Comparison of ENCODE assay signal across 17 cellular contexts in genomic region chr9:94181782-94182181, GRCh38.
DNase-seq lines count a peak whose midpoint lies in the region; ATAC-seq, FAIRE-seq and TF ChIP-seq lines count a peak whose summit lies in the region.
"Had no signal": no experiment of that assay in that cellular context is flagged by ENCODE, and none has a peak within 500 bp of the region (broad histone marks: within the 10 kb centered on the region; RNA-seq: fewer than 3 reads in every experiment).

No MANE protein-coding gene starts in this region.

- H3K9ac ChIP-seq in endothelial cell of umbilical vein (replicated peaks; ENCODE audit: extremely low read depth, insufficient read depth, low read length): no peak overlapping the region

- POLR2A ChIA-PET in CD8-positive, alpha-beta T cell (lab: Charles Lee): no interaction called here
- POLR2A ChIA-PET in endothelial cell of umbilical vein (lab: Charles Lee): interaction anchor here (1.1 kb wide), 1 partner anchor 15 kb away, joined by 4 read pairs; no protein-coding TSS in a partner anchor

- DNase-seq in CD8-positive, alpha-beta T cell: no peak
- DNase-seq in OCI-M1 (lab: John Stamatoyannopoulos, UW) (peak; percentile 19), endothelial cell of umbilical vein (ENCODE audit: low read depth, low spot score) (peak; percentile 33), nephron progenitor cell (no peak), DMS114 treated with DMSO at 0.1 percent for 48 hours (lab: John Stamatoyannopoulos, UW; ENCODE audit: unreplicated experiment) (no peak), mesenteric fat pad (ENCODE audit: low spot score) (no peak), NCI-H2171 (lab: John Stamatoyannopoulos, UW) (no peak)
- DNase-seq: activated CD4-positive, alpha-beta T cell treated with anti-CD3 and anti-CD28 coated beads for 4 hours; activated T-cell treated with anti-CD3 and anti-CD28 coated beads, Interleukin-2, amount 50 U/mL, for 48 hours; aorta; effector CD4-positive, alpha-beta T cell; NCI-H1694 treated with DMSO at 0.1 percent for 48 hours; NCI-H524; pancreas; stimulated activated CD4-positive, alpha-beta T cell treated with anti-CD3 and anti-CD28 coated beads, Interleukin-12 subunit alpha, Interleukin-12 subunit beta, amount 100 ng/mL, for 4 hours had no signal

- no peak overlapping the region for H2AFZ ChIP-seq in endothelial cell of umbilical vein (ENCODE audit: low read depth, low read length)

- H3K27me3 ChIP-seq in CD8-positive, alpha-beta T cell (ENCODE audit: insufficient read depth, low read length): no peaks in the 10 kb centered on the region
- H3K27me3 ChIP-seq in endothelial cell of umbilical vein (ENCODE audit: control insufficient read depth in 2 of 2, insufficient read depth in 2 of 2, low read length in 2 of 2): no peaks in the 10 kb centered on the region
- H3K27me3 ChIP-seq: pancreas, suprapubic skin had no signal

- H3K4me3 Mint-ChIP-seq in CD8-positive, alpha-beta T cell: no peak overlapping the region
- H3K4me3 Mint-ChIP-seq in nephron progenitor cell: no peak overlapping the region

- H3K36me3 Mint-ChIP-seq in CD8-positive, alpha-beta T cell: peaks cover 42% of the 10 kb centered on the region
- peaks cover 60% of the 10 kb centered on the region for H3K36me3 Mint-ChIP-seq in nephron progenitor cell (ENCODE audit: low read depth)

- dilution Hi-C loops in endothelial cell of umbilical vein (cut with MboI; ENCODE audit: extremely low pct_ligation_motif_present, low sequenced_read_pairs): no loop called here

- H3K9me3 ChIP-seq in CD8-positive, alpha-beta T cell (ENCODE audit: low read length): no peaks in the 10 kb centered on the region
- no peaks in the 10 kb centered on the region for H3K9me3 ChIP-seq in endothelial cell of umbilical vein (replicated peaks; ENCODE audit: control insufficient read depth, insufficient read depth, low read length)
- H3K9me3 ChIP-seq: pancreas, suprapubic skin had no signal

- TF ChIP-seq CTCF in CD8-positive, alpha-beta T cell (IDR thresholded peaks at IDR 0.05): no peak
- TF ChIP-seq CTCF in endothelial cell of umbilical vein (IDR thresholded peaks at IDR 0.05; ENCODE audit: extremely low read depth in 1 of 2, insufficient read depth in 1 of 2, low read depth in 1 of 2, low read length in 2 of 2) (no peak), nephron progenitor cell (IDR thresholded peaks at IDR 0.05) (no peak)

- peak; percentile 43 for FAIRE-seq in endothelial cell of umbilical vein (lab: Jason Lieb, UNC)
- FAIRE-seq: pancreas had no signal

- H3K9me3 Mint-ChIP-seq in CD8-positive, alpha-beta T cell: no peaks in the 10 kb centered on the region
- H3K9me3 Mint-ChIP-seq in nephron progenitor cell: peaks cover 5% of the 10 kb centered on the region

- peaks cover 12% of the 10 kb centered on the region for H3K36me3 ChIP-seq in CD8-positive, alpha-beta T cell (ENCODE audit: insufficient read depth, low read length)
- peaks cover 4 to 11% of the 10 kb centered on the region in 2 experiments for H3K36me3 ChIP-seq in endothelial cell of umbilical vein (ENCODE audit: control insufficient read depth in 2 of 2, extremely low read depth in 1 of 2, insufficient read depth in 2 of 2, low read length in 2 of 2)

- no peaks in the 10 kb centered on the region for H3K9me1 ChIP-seq in endothelial cell of umbilical vein (replicated peaks; ENCODE audit: control insufficient read depth, extremely low read depth, insufficient read depth, low read length)

- no peak for TF ChIP-seq POLR2A in endothelial cell of umbilical vein (IDR thresholded peaks at IDR 0.05; ENCODE audit: low read depth, low read length)

- no peaks in the 10 kb centered on the region for H3K27me3 Mint-ChIP-seq in CD8-positive, alpha-beta T cell (ENCODE audit: low read depth)
- no peaks in the 10 kb centered on the region for H3K27me3 Mint-ChIP-seq in nephron progenitor cell (ENCODE audit: low read depth, poor library complexity)

- no TSS peak for BruUV-seq in endothelial cell of umbilical vein (replicated peaks; lab: Mats Ljungman, UMichigan)

- ATAC-seq in CD8-positive, alpha-beta T cell: no peak

- H3K4me1 ChIP-seq in CD8-positive, alpha-beta T cell (ENCODE audit: insufficient read depth, low read length): no peaks in the 10 kb centered on the region
- peaks cover 3% of the 10 kb centered on the region for H3K4me1 ChIP-seq in endothelial cell of umbilical vein (ENCODE audit: control insufficient read depth, extremely low read depth, insufficient read depth, low read length)

- no peak overlapping the region for H3K4me3 ChIP-seq in CD8-positive, alpha-beta T cell (ENCODE audit: low read depth, low read length)
- no peak overlapping the region for H3K4me3 ChIP-seq in endothelial cell of umbilical vein (replicated peaks in 1 of 3; ENCODE audit: insufficient read depth in 1 of 3, low read depth in 1 of 3, low read length in 3 of 3)
- H3K4me3 ChIP-seq: pancreas, suprapubic skin had no signal

- peak overlapping the region; percentile 58 for H3K27ac Mint-ChIP-seq in CD8-positive, alpha-beta T cell
- H3K27ac Mint-ChIP-seq in nephron progenitor cell: peak overlapping the region; percentile 94

- peaks cover 21% of the 10 kb centered on the region for H3K79me2 ChIP-seq in endothelial cell of umbilical vein (ENCODE audit: control insufficient read depth, insufficient read depth, low read length)

- CTCF ChIA-PET in CD8-positive, alpha-beta T cell (lab: Charles Lee): interaction anchor here (0.6 kb wide), 1 partner anchor 116 kb away, joined by 3 read pairs; no protein-coding TSS in a partner anchor
- CTCF ChIA-PET in endothelial cell of umbilical vein (lab: Charles Lee): interaction anchor here (0.6 to 3.0 kb wide), 5 partner anchors 30 to 168 kb away, joined by 3 to 11 read pairs (median 3); no protein-coding TSS in a partner anchor

- H3K27ac ChIP-seq in CD8-positive, alpha-beta T cell (ENCODE audit: low read depth, low read length): no peak overlapping the region
- H3K27ac ChIP-seq in endothelial cell of umbilical vein (ENCODE audit: insufficient read depth, low read depth, low read length): no peak overlapping the region
- H3K27ac ChIP-seq: C4-2B, pancreas, suprapubic skin had no signal

- intact Hi-C loops in CD8-positive, alpha-beta T cell (cut with DNase I, micrococcal nuclease): no loop called here
- intact Hi-C loops in endothelial cell of umbilical vein (cut with micrococcal nuclease): no loop called here

- no peak overlapping the region for H3K4me2 ChIP-seq in endothelial cell of umbilical vein (ENCODE audit: insufficient read depth, low read length)

- H3K4me1 Mint-ChIP-seq in CD8-positive, alpha-beta T cell (ENCODE audit: low read depth): peaks cover 40% of the 10 kb centered on the region
- peaks cover 46% of the 10 kb centered on the region for H3K4me1 Mint-ChIP-seq in nephron progenitor cell

- peaks cover 9% of the 10 kb centered on the region for H4K20me1 ChIP-seq in endothelial cell of umbilical vein (replicated peaks; ENCODE audit: control insufficient read depth, extremely low read depth, insufficient read depth, low read length)

TF ChIP-seq in endothelial cell of umbilical vein, 7 proteins besides CTCF, POLR2A, EP300 and RAD21:
- no peak for TF ChIP-seq EZH2 (IDR thresholded peaks at IDR 0.05; ENCODE audit: borderline replicate concordance, low read depth, low read length, severe bottlenecking)
- peak; percentile 26 for TF ChIP-seq POLR2AphosphoS5 (IDR thresholded peaks at IDR 0.05; ENCODE audit: insufficient read depth, low read depth, low read length)
- TF ChIP-seq FOS (IDR thresholded peaks at IDR 0.05; ENCODE audit: borderline replicate concordance, insufficient read depth, low read length): no peak

Comparison
In these comparisons a context has a peak if more than half of its experiments do, and no peak if none do; other contexts are left out.
1. DNase-seq: peak in OCI-M1 (single experiment) and endothelial cell of umbilical vein (single experiment); none in CD8-positive, alpha-beta T cell (0 of 7), nephron progenitor cell (single experiment), DMS114 treated with DMSO at 0.1 percent for 48 hours (single experiment), mesenteric fat pad (single experiment) and NCI-H2171 (single experiment).